ENCODE assay signal across 8 cellular contexts in genomic region chr9:6667633-6668280, GRCh38. TPM values are rescaled to one million over a fixed set of nuclear protein-coding genes. Genes with fewer than 3 reads are reported as not detected.
DNase-seq lines count a peak whose midpoint lies in the region; ATAC-seq, FAIRE-seq and TF ChIP-seq lines count a peak whose summit lies in the region.

No MANE protein-coding gene starts in this region.

- peak in 3 of 4 donors; percentile 42 to 62 (median 44) for ATAC-seq in pancreas
- ATAC-seq in HG02588 (IDR thresholded peaks at IDR 0.05; ENCODE audit: unreplicated experiment) = no peak

- no peaks in the 10 kb centered on the region for H3K27me3 ChIP-seq in pancreas

- H3K36me3 Mint-ChIP-seq in endothelial cell (ENCODE audit: low read depth, unreplicated experiment) = no peaks in the 10 kb centered on the region
- H3K36me3 Mint-ChIP-seq in activated CD4-positive, alpha-beta memory T cell treated with anti-CD3 and anti-CD28 coated beads for 36 hours = no peaks in the 10 kb centered on the region

- intact Hi-C loops in pancreas (cut with DNase I) = loop anchor here in 1 of 3 donors (10.0 kb wide), 1 partner anchor 83 kb away; no protein-coding TSS in a partner anchor
- intact Hi-C loops in activated CD4-positive, alpha-beta memory T cell treated with anti-CD3 and anti-CD28 coated beads for 36 hours (cut with micrococcal nuclease) = loop anchor here (1.0 to 2.0 kb wide), 2 partner anchors 82 to 313 kb away; no protein-coding TSS in a partner anchor

- no peak overlapping the region for H3K27ac ChIP-seq in pancreas

- CTCF ChIA-PET in activated CD4-positive, alpha-beta memory T cell treated with anti-CD3 and anti-CD28 coated beads for 36 hours (lab: Charles Lee) = interaction anchor here (0.6 to 1.6 kb wide), 18 partner anchors 11 to 315 kb away, joined by 3 to 7 read pairs (median 4); no protein-coding TSS in a partner anchor

- H3K36me3 ChIP-seq in pancreas = no peaks in the 10 kb centered on the region

- FAIRE-seq in A204.1 (lab: Jason Lieb, UNC) = peak; percentile 87
- peak; percentile 13 for FAIRE-seq in pancreas (lab: Jason Lieb, UNC)

- H3K4me1 ChIP-seq in pancreas = no peaks in the 10 kb centered on the region

- DNase-seq in NCI-H69 (lab: John Stamatoyannopoulos, UW) (peak; percentile 71), endothelial cell (ENCODE audit: low spot score) (no peak), pancreas (no peak), 8988T (no peak)
- no peak for DNase-seq in activated CD4-positive, alpha-beta memory T cell treated with anti-CD3 and anti-CD28 coated beads for 36 hours

- WGBS in pancreas, 2 donors = 37 to 40% methylated on average over 5 of the region's 5 CpGs

- POLR2A ChIA-PET in activated CD4-positive, alpha-beta memory T cell treated with anti-CD3 and anti-CD28 coated beads for 36 hours (lab: Charles Lee) = no interaction called here

- no peak overlapping the region for H3K27ac Mint-ChIP-seq in endothelial cell (ENCODE audit: unreplicated experiment)
- H3K27ac Mint-ChIP-seq in activated CD4-positive, alpha-beta memory T cell treated with anti-CD3 and anti-CD28 coated beads for 36 hours = no peak overlapping the region

- peaks cover 2% of the 10 kb centered on the region for H3K27me3 Mint-ChIP-seq in endothelial cell (ENCODE audit: unreplicated experiment)
- H3K27me3 Mint-ChIP-seq in activated CD4-positive, alpha-beta memory T cell treated with anti-CD3 and anti-CD28 coated beads for 36 hours = no peaks in the 10 kb centered on the region

- H3K9me3 ChIP-seq in pancreas = no peaks in the 10 kb centered on the region

- H3K9me3 Mint-ChIP-seq in endothelial cell (ENCODE audit: unreplicated experiment) = no peaks in the 10 kb centered on the region
- H3K9me3 Mint-ChIP-seq in activated CD4-positive, alpha-beta memory T cell treated with anti-CD3 and anti-CD28 coated beads for 36 hours = no peaks in the 10 kb centered on the region

- no peak overlapping the region for H3K4me3 ChIP-seq in pancreas

- H3K4me3 Mint-ChIP-seq in endothelial cell (ENCODE audit: unreplicated experiment) = no peak overlapping the region
- no peak overlapping the region for H3K4me3 Mint-ChIP-seq in activated CD4-positive, alpha-beta memory T cell treated with anti-CD3 and anti-CD28 coated beads for 36 hours

- peaks cover 6% of the 10 kb centered on the region for H3K4me1 Mint-ChIP-seq in endothelial cell (ENCODE audit: unreplicated experiment)
- no peaks in the 10 kb centered on the region for H3K4me1 Mint-ChIP-seq in activated CD4-positive, alpha-beta memory T cell treated with anti-CD3 and anti-CD28 coated beads for 36 hours (ENCODE audit: low read depth)

- peak; percentile 59 for TF ChIP-seq CTCF in GM12872 (IDR thresholded peaks at IDR 0.05; ENCODE audit: insufficient read depth, low read depth, low read length)
- peak; percentile 74 for TF ChIP-seq CTCF in endothelial cell (IDR thresholded peaks at IDR 0.05; ENCODE audit: unreplicated experiment)
- peak in 3 of 4 donors; percentile 26 to 50 (median 37) for TF ChIP-seq CTCF in pancreas (IDR thresholded peaks at IDR 0.05)

RNA-seq across cellular contexts. Expression of gene GLDC, which starts 22.2 kb away (rescaled TPM):
- total RNA-seq in endothelial cell (ENCODE audit: unreplicated experiment) (29.1 TPM), pancreas (under 1 TPM in 3 of 6 donors, not detected in 3; 0.15 to 0.60 (median 0.47) TPM)
- polyA plus RNA-seq in pancreas = 1 to 10 TPM in 1 of 2 donors, under 1 TPM in 1; 0.19 to 1.2 TPM
- total RNA-seq in activated CD4-positive, alpha-beta memory T cell treated with anti-CD3 and anti-CD28 coated beads for 36 hours = 1 to 10 TPM; 7.1 to 9.9 TPM

Comparison
In these comparisons a context has a peak if more than half of its experiments do, and no peak if none do; other contexts are left out.
1. RNA of gene GLDC, which starts 22.2 kb away (total RNA-seq): 29.1 TPM in endothelial cell (single experiment) and 7.1 to 9.9 TPM in activated CD4-positive, alpha-beta memory T cell treated with anti-CD3 and anti-CD28 coated beads for 36 hours; 0.15 to 0.60 TPM in pancreas; every median in the first group is over 4 times any median in the second.
2. Peak in every context shown above with its lines, with median percentiles within 50 percentile points of each other: CTCF ChIP-seq.